ENCODE assay signal across 8 cellular contexts in genomic region chr1:203289281-203289981, GRCh38. TPM values are rescaled to one million over a fixed set of nuclear protein-coding genes. Genes with fewer than 3 reads are reported as not detected.
DNase-seq lines count a peak whose midpoint lies in the region; ATAC-seq, FAIRE-seq and TF ChIP-seq lines count a peak whose summit lies in the region.

No MANE protein-coding gene starts in this region.

- H3K27ac Mint-ChIP-seq in activated T-helper 17 cell treated with anti-CD3 and anti-CD28 coated beads, Interleukin-2, amount 50 U/mL, for 72 hours: peak overlapping the region; percentile 100

- peaks cover 39% of the 10 kb centered on the region for H3K4me1 Mint-ChIP-seq in activated T-helper 17 cell treated with anti-CD3 and anti-CD28 coated beads, Interleukin-2, amount 50 U/mL, for 72 hours

- no peak for TF ChIP-seq CTCF in OCI-LY3 (IDR thresholded peaks at IDR 0.05; ENCODE audit: low read depth, low read length)

- no peak for FAIRE-seq in HTR-8/SVneo (lab: Jason Lieb, UNC)

- H3K36me3 Mint-ChIP-seq in activated T-helper 17 cell treated with anti-CD3 and anti-CD28 coated beads, Interleukin-2, amount 50 U/mL, for 72 hours (ENCODE audit: low read depth): peaks cover 38% of the 10 kb centered on the region

- no peaks in the 10 kb centered on the region for H3K27me3 ChIP-seq in OCI-LY3 (ENCODE audit: low read depth, low read length)
- peaks cover 24% of the 10 kb centered on the region for H3K27me3 ChIP-seq in iPS-18a (ENCODE audit: control insufficient read depth, insufficient read depth, low read length)

- H3K4me1 ChIP-seq in OCI-LY3 (ENCODE audit: low read length) (peaks cover 64% of the 10 kb centered on the region), iPS-18a (ENCODE audit: control insufficient read depth, low read depth, low read length) (peaks cover 35% of the 10 kb centered on the region)

- no peaks in the 10 kb centered on the region for H3K79me2 ChIP-seq in OCI-LY3 (ENCODE audit: low read length)

- H3K4me3 ChIP-seq in OCI-LY3 (ENCODE audit: low read length): peak overlapping the region; percentile 76
- H3K4me3 ChIP-seq in iPS-18a (ENCODE audit: low read length): peak overlapping the region; percentile 32

- H4K20me1 ChIP-seq in OCI-LY3 (ENCODE audit: insufficient read depth, low read length): no peaks in the 10 kb centered on the region

- peak; percentile 31 for ATAC-seq in GM18520 (IDR thresholded peaks at IDR 0.05; ENCODE audit: unreplicated experiment)
- peak; percentile 45 for ATAC-seq in HG02840 (IDR thresholded peaks at IDR 0.05; ENCODE audit: low FRiP score, unreplicated experiment)
- peak; percentile 70 for ATAC-seq in activated T-helper 17 cell treated with anti-CD3 and anti-CD28 coated beads, Interleukin-2, amount 50 U/mL, for 72 hours (replicated peaks)

- H3K27me3 Mint-ChIP-seq in activated T-helper 17 cell treated with anti-CD3 and anti-CD28 coated beads, Interleukin-2, amount 50 U/mL, for 72 hours: no peaks in the 10 kb centered on the region

- H3K36me3 ChIP-seq in OCI-LY3 (replicated peaks; ENCODE audit: low read depth, low read length) (no peaks in the 10 kb centered on the region), iPS-18a (ENCODE audit: control insufficient read depth, low read depth, low read length) (no peaks in the 10 kb centered on the region)

- peak overlapping the region; percentile 93 for H3K4me2 ChIP-seq in OCI-LY3 (ENCODE audit: low read length)

- no peak overlapping the region for H2AFZ ChIP-seq in OCI-LY3 (ENCODE audit: low read depth, low read length)

- H3K9me3 Mint-ChIP-seq in activated T-helper 17 cell treated with anti-CD3 and anti-CD28 coated beads, Interleukin-2, amount 50 U/mL, for 72 hours: no peaks in the 10 kb centered on the region

- peak; percentile 72 to 78 for DNase-seq in stimulated activated CD4-positive, alpha-beta T cell treated with anti-CD3 and anti-CD28 coated beads, Interleukin-2, amount 100 ng/mL, for 48 hours
- DNase-seq in HTR-8/SVneo (ENCODE audit: insufficient read length, low spot score) (no peak), glomerular visceral epithelial cell (ENCODE audit: extremely low spot score) (no peak)

- H3K4me3 Mint-ChIP-seq in activated T-helper 17 cell treated with anti-CD3 and anti-CD28 coated beads, Interleukin-2, amount 50 U/mL, for 72 hours: peak overlapping the region; percentile 97

- H3K9me3 ChIP-seq in OCI-LY3 (ENCODE audit: insufficient read depth, low read length): no peaks in the 10 kb centered on the region
- no peaks in the 10 kb centered on the region for H3K9me3 ChIP-seq in iPS-18a (ENCODE audit: control insufficient read depth, low read depth, low read length)

- H3K9ac ChIP-seq in OCI-LY3 (ENCODE audit: low read length): peak overlapping the region; percentile 97
- H3K9ac ChIP-seq in iPS-18a (ENCODE audit: low read length): peak overlapping the region; percentile 5

- peak overlapping the region; percentile 98 for H3K27ac ChIP-seq in OCI-LY3 (ENCODE audit: low read length)
- no peak overlapping the region for H3K27ac ChIP-seq in iPS-18a (ENCODE audit: low read length)

RNA-seq across cellular contexts. Expression of gene BTG2, which starts 15.9 kb away (rescaled TPM):
- total RNA-seq in activated T-helper 17 cell treated with anti-CD3 and anti-CD28 coated beads, Interleukin-2, amount 50 U/mL, for 72 hours: 100 to 1,000 TPM in 1 of 2 donors, 10 to 100 TPM in 1; 91.3 to 340 TPM

RNA-seq across cellular contexts. Expression of gene CHIT1, which starts 60.0 kb away (rescaled TPM):
- total RNA-seq in activated T-helper 17 cell treated with anti-CD3 and anti-CD28 coated beads, Interleukin-2, amount 50 U/mL, for 72 hours: 1 to 10 TPM; 2.8 to 6.7 TPM

Comparison
In these comparisons a context has a peak if more than half of its experiments do, and no peak if none do; other contexts are left out.
1. DNase-seq: peak in stimulated activated CD4-positive, alpha-beta T cell treated with anti-CD3 and anti-CD28 coated beads, Interleukin-2, amount 100 ng/mL, for 48 hours (2 of 2); none in HTR-8/SVneo (single experiment) and glomerular visceral epithelial cell (single experiment).
2. Peak in every context shown above with its lines, with median percentiles within 50 percentile points of each other: ATAC-seq.